In the genomic region with DNA sequence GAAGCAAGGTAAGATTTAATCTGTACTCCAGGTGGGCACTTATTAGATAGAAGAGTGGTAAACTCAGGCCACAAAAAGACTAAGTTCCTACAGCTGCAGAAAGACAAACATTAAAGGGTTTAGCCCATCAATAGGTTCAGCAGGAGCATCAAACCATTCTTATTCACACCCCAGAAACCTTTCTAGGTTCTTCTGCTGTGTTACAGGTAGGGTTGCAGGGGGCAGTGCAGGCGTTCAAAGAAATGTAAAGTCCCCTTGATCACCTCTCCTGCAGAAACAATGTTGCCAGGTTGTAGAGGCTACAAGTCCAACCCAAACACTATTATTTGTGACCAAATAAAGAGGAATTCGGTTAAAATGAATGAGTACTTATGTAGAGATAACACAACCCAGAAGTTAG, we compare ENCODE assay signal across 1 cellular context.
TF ChIP-seq lines count a peak whose summit lies in the region.

No MANE protein-coding gene starts in this region.

TF ChIP-seq in endothelial cell of umbilical vein, 7 proteins besides CTCF, POLR2A, EP300 and RAD21 (continued from another document):
- no peak for TF ChIP-seq FOS (IDR thresholded peaks at IDR 0.05; ENCODE audit: borderline replicate concordance, insufficient read depth, low read length)
